ENCODE assay signal across 10 cellular contexts in the genomic region with DNA sequence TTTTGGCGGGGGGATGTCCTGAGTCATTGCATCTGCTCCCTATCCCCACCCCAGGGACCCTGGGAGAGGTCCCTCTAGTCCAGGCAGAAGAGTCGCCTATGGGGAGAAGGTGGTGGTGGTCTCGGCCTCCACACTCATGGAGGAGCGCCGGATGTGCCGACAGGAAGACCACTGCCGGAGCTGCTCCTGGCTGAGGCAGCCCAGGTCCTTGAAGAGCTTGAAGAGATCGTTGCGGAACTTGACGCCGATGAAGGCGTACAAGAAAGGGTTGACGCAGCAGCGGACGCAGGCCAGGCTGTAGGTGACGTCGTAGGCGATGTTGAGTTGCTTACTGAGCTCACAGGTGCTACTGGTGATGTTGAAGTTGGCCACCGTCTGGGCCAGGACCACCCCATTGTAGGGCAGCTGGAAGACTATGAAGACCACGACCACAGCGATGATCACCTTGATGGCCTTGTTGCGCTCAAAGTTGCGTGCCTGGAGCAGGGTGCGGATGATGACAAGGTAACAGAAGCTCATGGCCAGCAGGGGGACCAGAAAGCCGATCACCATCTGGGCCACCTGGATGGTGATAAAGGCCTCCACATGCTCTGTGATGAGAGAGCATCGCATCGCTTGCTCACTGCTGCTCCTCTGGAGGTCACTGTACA. TPM values are rescaled to one million over a fixed set of nuclear protein-coding genes. Genes with fewer than 3 reads are reported as not detected.
A peak's percentile ranks its signal among the peaks of the same experiment; 100 is the strongest.
DNase-seq lines count a peak whose midpoint lies in the region; ATAC-seq and TF ChIP-seq lines count a peak whose summit lies in the region.
"Had no signal": no experiment of that assay in that cellular context is flagged by ENCODE, and none has a peak within 500 bp of the region (broad histone marks: within the 10 kb centered on the region; RNA-seq: fewer than 3 reads in every experiment).

No MANE protein-coding gene starts in this region.

- H3K27ac ChIP-seq in skin epidermis: peak overlapping the region in 19 of 21 experiments; percentile 40 to 94 (median 87)

- H3K4me3 ChIP-seq in skin epidermis: no peak overlapping the region

- TF ChIP-seq CTCF in GM12874 (IDR thresholded peaks at IDR 0.05; ENCODE audit: insufficient read depth, low read depth, low read length): 0 out of 2 replicates have a peak, but pooled peaks have one; percentile 4

- intact Hi-C loops in left cardiac atrium (cut with DNase I): loop anchor here in 1 of 2 donors (5.0 kb wide), 1 partner anchor 112 kb away; the partner anchor contains the start of gene IGFBP4

- ATAC-seq in left cardiac atrium: no peak

- DNase-seq in activated CD8-positive, alpha-beta memory T cell treated with anti-CD3 and anti-CD28 coated beads for 24 hours: peak; percentile 75
- DNase-seq in left cardiac atrium: peak; percentile 22
- no peak for DNase-seq in medulla oblongata (ENCODE audit: extremely low spot score)
- DNase-seq in foreskin melanocyte: no peak
- no peak for DNase-seq in OCI-M2 (lab: John Stamatoyannopoulos, UW; ENCODE audit: unreplicated experiment)
- no peak for DNase-seq in NCI-H1417 (lab: John Stamatoyannopoulos, UW)
- DNase-seq: mesendoderm had no signal

RNA-seq across cellular contexts. Expression of gene CCR7, which starts 10.5 kb away (rescaled TPM):
- total RNA-seq in left cardiac atrium: under 1 TPM; 0.29 to 0.53 TPM

RNA-seq across cellular contexts. Expression of gene TNS4, which starts 53.3 kb away (rescaled TPM):
- not detected for total RNA-seq in left cardiac atrium
- total RNA-seq: dermis microvascular lymphatic vessel endothelial cell had no signal

Comparison
In these comparisons a context has a peak if more than half of its experiments do, and no peak if none do; other contexts are left out.
1. DNase-seq: peak in activated CD8-positive, alpha-beta memory T cell treated with anti-CD3 and anti-CD28 coated beads for 24 hours (single experiment) and left cardiac atrium (single experiment); none in medulla oblongata (single experiment), foreskin melanocyte (single experiment), OCI-M2 (single experiment) and NCI-H1417 (0 of 3).